ENCODE assay signal across 20 cellular contexts in the genomic region with DNA sequence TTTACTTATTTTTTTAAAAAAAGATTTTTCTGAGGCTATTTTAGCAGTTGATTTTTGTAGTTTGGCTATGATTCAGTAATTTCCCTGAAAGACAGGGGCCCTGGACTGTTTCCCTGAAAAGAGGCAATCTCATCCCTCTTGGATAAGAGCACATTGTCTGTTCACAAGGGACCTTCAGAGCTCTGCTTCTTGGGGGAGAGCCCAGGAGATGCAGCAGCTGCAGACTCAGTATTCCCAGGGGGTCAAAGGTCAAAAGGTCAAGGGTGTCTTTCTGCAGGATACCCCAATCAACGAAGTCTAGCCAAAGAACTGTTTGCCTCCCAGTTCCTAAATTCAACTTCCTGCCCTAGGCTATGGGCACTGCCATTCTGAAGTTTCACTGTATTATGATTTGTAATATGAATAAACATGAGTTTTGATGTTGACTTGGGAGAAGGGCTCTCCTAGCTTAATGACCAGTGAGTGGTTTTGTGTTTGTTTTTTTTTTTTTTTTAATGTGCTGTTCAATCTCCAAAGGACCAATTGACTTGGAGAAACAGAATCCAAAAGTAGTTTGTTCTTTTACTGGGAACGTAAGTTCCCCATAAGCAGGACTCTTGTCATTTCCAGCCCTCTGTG.
DNase-seq lines count a peak whose midpoint lies in the region; ATAC-seq, FAIRE-seq and TF ChIP-seq lines count a peak whose summit lies in the region.
"Had no signal": no experiment of that assay in that cellular context is flagged by ENCODE, and none has a peak within 500 bp of the region (broad histone marks: within the 10 kb centered on the region; RNA-seq: fewer than 3 reads in every experiment).

No MANE protein-coding gene starts in this region.

- H3K36me3 ChIP-seq in GM12878 (ENCODE audit: control insufficient read depth in 2 of 2, insufficient read depth in 2 of 2, low read length in 1 of 2), result no peaks in the 10 kb centered on the region
- no peaks in the 10 kb centered on the region for H3K36me3 ChIP-seq in CD8-positive, alpha-beta T cell (ENCODE audit: insufficient read depth, low read length)
- H3K36me3 ChIP-seq: gastrocnemius medialis, neutrophil, vagina had no signal

- no peak overlapping the region for H3K4me2 ChIP-seq in GM12878 (ENCODE audit: control insufficient read depth, insufficient read depth)

- DNase-seq in GM12878 (ENCODE audit: low read depth, low spot score), result no peak
- DNase-seq in frontal cortex (ENCODE audit: low spot score in 2 of 2), result peak in 1 of 2 donors; percentile 30
- peak; percentile 31 for DNase-seq in middle frontal gyrus (ENCODE audit: extremely low spot score, low spot score)
- DNase-seq in superior temporal gyrus (ENCODE audit: extremely low spot score), result peak; percentile 85
- DNase-seq in DMS 273 (lab: John Stamatoyannopoulos, UW; ENCODE audit: unreplicated experiment), result no peak
- DNase-seq in CD8-positive, alpha-beta T cell, result no peak
- DNase-seq: activated CD4-positive, alpha-beta T cell treated with anti-CD3 and anti-CD28 coated beads, Interleukin-2, amount 50 U/mL, for 4 hours; activated T-cell treated with anti-CD3 and anti-CD28 coated beads for 4 hours; Caco-2; gastrocnemius medialis; IMR-90; MV-4-11; NCI-H2029; NCI-H524 treated with DMSO at 0.1 percent for 48 hours had no signal

- H3K27me3 Mint-ChIP-seq in CD8-positive, alpha-beta T cell (ENCODE audit: low read depth), result peaks cover 4% of the 10 kb centered on the region

- no peak for TF ChIP-seq EP300 in GM12878 (IDR thresholded peaks at IDR 0.05; ENCODE audit: borderline replicate concordance in 1 of 2, control insufficient read depth in 1 of 2, low read depth in 2 of 2, low read length in 2 of 2)

- POLR2A ChIA-PET in GM12878 (lab: Charles Lee), result no interaction called here
- POLR2A ChIA-PET in CD8-positive, alpha-beta T cell (lab: Charles Lee), result no interaction called here

- CTCF ChIA-PET in GM12878 (lab: Yijun Ruan, JAX), result interaction anchor here (0.6 kb wide), 1 partner anchor 359 kb away, joined by 4 read pairs; no protein-coding TSS in a partner anchor
- CTCF ChIA-PET in CD8-positive, alpha-beta T cell (lab: Charles Lee), result interaction anchor here (1.3 kb wide), 1 partner anchor 8 kb away, joined by 3 read pairs; no protein-coding TSS in a partner anchor

- no peak overlapping the region for H2AFZ ChIP-seq in GM12878 (ENCODE audit: control insufficient read depth, low read depth, low read length)

- H4K20me1 ChIP-seq in GM12878 (ENCODE audit: control insufficient read depth, insufficient read depth), result no peaks in the 10 kb centered on the region

- intact Hi-C loops in GM12878 (cut with micrococcal nuclease; ENCODE audit: unreplicated experiment), result no loop called here
- intact Hi-C loops in CD8-positive, alpha-beta T cell (cut with DNase I, micrococcal nuclease), result no loop called here

- H3K4me3 Mint-ChIP-seq in CD8-positive, alpha-beta T cell, result no peak overlapping the region
- H3K4me3 Mint-ChIP-seq: T-helper 1 cell treated with Interleukin-12 subunit alpha and Interleukin-12 subunit beta and Interleukin-4 antibody, amounts not matched to agents 30 μg/mL and 1 μg/mL, for 36 hours had no signal

- H3K36me3 Mint-ChIP-seq in CD8-positive, alpha-beta T cell, result no peaks in the 10 kb centered on the region

- SMC1A ChIA-PET in GM12878 (lab: Charles Lee; ENCODE audit: uncharacterized antibody, unreplicated experiment), result no interaction called here

- no peaks in the 10 kb centered on the region for H3K27me3 ChIP-seq in GM12878 (replicated peaks in 1 of 2; ENCODE audit: control insufficient read depth in 2 of 2, insufficient read depth in 2 of 2, low read length in 1 of 2)
- H3K27me3 ChIP-seq in CD8-positive, alpha-beta T cell (ENCODE audit: insufficient read depth, low read length), result no peaks in the 10 kb centered on the region
- H3K27me3 ChIP-seq: gastrocnemius medialis, neutrophil, vagina had no signal

- ATAC-seq in GM12878 (no peak), GM18498 (IDR thresholded peaks at IDR 0.05; ENCODE audit: unreplicated experiment) (no peak)
- no peak for ATAC-seq in CD8-positive, alpha-beta T cell
- ATAC-seq: gastrocnemius medialis had no signal

- TF ChIP-seq POLR2A in GM12878 (IDR thresholded peaks at IDR 0.05; ENCODE audit: low read depth, low read length), result no peak

- no peaks in the 10 kb centered on the region for H3K4me1 Mint-ChIP-seq in CD8-positive, alpha-beta T cell (ENCODE audit: low read depth)

- WGBS in GM12878 (ENCODE audit: insufficient coverage, insufficient replicate concordance, low lambda C conversion rate, missing lambda C conversion rate), result 40% methylated on average over 2 of the region's 2 CpGs

- H3K9ac ChIP-seq in GM12878 (ENCODE audit: control insufficient read depth, insufficient read depth, low read length), result no peak overlapping the region

- no peaks in the 10 kb centered on the region for H3K9me3 ChIP-seq in GM12878 (replicated peaks; ENCODE audit: control insufficient read depth, insufficient read depth, low read length)
- H3K9me3 ChIP-seq in CD8-positive, alpha-beta T cell (ENCODE audit: low read length), result no peaks in the 10 kb centered on the region
- H3K9me3 ChIP-seq: gastrocnemius medialis, neutrophil, vagina had no signal

- no peak for TF ChIP-seq CTCF in GM12878 (IDR thresholded peaks at IDR 0.05 in 2 of 3, conservative IDR thresholded peaks at IDR 0.05 in 1 of 3; ENCODE audit: control insufficient read depth in 2 of 3, extremely low read depth in 1 of 3, insufficient read depth in 1 of 3, low read depth in 3 of 3, low read length in 3 of 3)
- TF ChIP-seq CTCF in CD8-positive, alpha-beta T cell (IDR thresholded peaks at IDR 0.05), result no peak

- H3K9me3 Mint-ChIP-seq in CD8-positive, alpha-beta T cell, result no peaks in the 10 kb centered on the region

- RAD21 ChIA-PET in GM12878 (lab: Charles Lee; ENCODE audit: unreplicated experiment), result no interaction called here

- FAIRE-seq in GM12878 (lab: Jason Lieb, UNC) (no peak), frontal cortex (lab: Jason Lieb, UNC) (peak; percentile 77)
- FAIRE-seq: astrocyte, colon had no signal

- no peak overlapping the region for H3K4me3 ChIP-seq in GM12878
- H3K4me3 ChIP-seq in CD8-positive, alpha-beta T cell (ENCODE audit: low read depth, low read length), result no peak overlapping the region
- H3K4me3 ChIP-seq: gastrocnemius medialis, vagina had no signal

- BruUV-seq in GM12878 (replicated peaks; lab: Mats Ljungman, UMichigan), result no TSS peak

- no peak overlapping the region for H3K27ac Mint-ChIP-seq in CD8-positive, alpha-beta T cell
- H3K27ac Mint-ChIP-seq: T-helper 1 cell treated with Interleukin-12 subunit alpha and Interleukin-12 subunit beta and Interleukin-4 antibody, amounts not matched to agents 30 μg/mL and 1 μg/mL, for 36 hours had no signal

- H3K4me1 ChIP-seq in GM12878 (ENCODE audit: control insufficient read depth, insufficient read depth, low read length), result no peaks in the 10 kb centered on the region
- H3K4me1 ChIP-seq in CD8-positive, alpha-beta T cell (ENCODE audit: insufficient read depth, low read length), result no peaks in the 10 kb centered on the region
- H3K4me1 ChIP-seq: Caco-2, gastrocnemius medialis had no signal

- no peak overlapping the region for H3K27ac ChIP-seq in GM12878 (ENCODE audit: control insufficient read depth, insufficient read depth)
- no peak overlapping the region for H3K27ac ChIP-seq in CD8-positive, alpha-beta T cell (ENCODE audit: low read depth, low read length)
- H3K27ac ChIP-seq: gastrocnemius medialis, neutrophil, vagina had no signal

- H3K79me2 ChIP-seq in GM12878 (ENCODE audit: control insufficient read depth, insufficient read depth, low read length), result no peaks in the 10 kb centered on the region

- in situ Hi-C loops in GM12878 (cut with MboI), result no loop called here

- no peak for TF ChIP-seq RAD21 in GM12878 (IDR thresholded peaks at IDR 0.05; ENCODE audit: insufficient read depth, low read depth, low read length)

TF ChIP-seq in GM12878, 131 proteins besides CTCF, POLR2A, EP300 and RAD21:
- no peak for TF ChIP-seq SREBF1 (IDR thresholded peaks at IDR 0.05; ENCODE audit: low read length)
- TF ChIP-seq TCF7 (IDR thresholded peaks at IDR 0.05; ENCODE audit: borderline replicate concordance), result no peak
- TF ChIP-seq NR2F1 (conservative IDR thresholded peaks at IDR 0.05), result 0 out of 2 replicates have a peak, but pooled peaks have one; percentile 24
- TF ChIP-seq, protein P1, sequence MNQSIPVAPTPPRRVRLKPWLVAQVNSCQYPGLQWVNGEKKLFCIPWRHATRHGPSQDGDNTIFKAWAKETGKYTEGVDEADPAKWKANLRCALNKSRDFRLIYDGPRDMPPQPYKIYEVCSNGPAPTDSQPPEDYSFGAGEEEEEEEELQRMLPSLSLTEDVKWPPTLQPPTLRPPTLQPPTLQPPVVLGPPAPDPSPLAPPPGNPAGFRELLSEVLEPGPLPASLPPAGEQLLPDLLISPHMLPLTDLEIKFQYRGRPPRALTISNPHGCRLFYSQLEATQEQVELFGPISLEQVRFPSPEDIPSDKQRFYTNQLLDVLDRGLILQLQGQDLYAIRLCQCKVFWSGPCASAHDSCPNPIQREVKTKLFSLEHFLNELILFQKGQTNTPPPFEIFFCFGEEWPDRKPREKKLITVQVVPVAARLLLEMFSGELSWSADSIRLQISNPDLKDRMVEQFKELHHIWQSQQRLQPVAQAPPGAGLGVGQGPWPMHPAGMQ (IDR thresholded peaks at IDR 0.05; ENCODE audit: borderline replicate concordance), result no peak
TF ChIP-seq in GM12878: peak in this region for 1.

Comparison
In these comparisons a context has a peak if more than half of its experiments do, and no peak if none do; other contexts are left out.
1. DNase-seq: peak in middle frontal gyrus (single experiment) and superior temporal gyrus (single experiment); none in GM12878 (single experiment), DMS 273 (single experiment) and CD8-positive, alpha-beta T cell (0 of 7).